Comparison of ENCODE assay signal across 27 cellular contexts in genomic region chr2:126752876-126753275, GRCh38.
"Had no signal": no experiment of that assay in that cellular context is flagged by ENCODE, and none has a peak within 500 bp of the region (broad histone marks: within the 10 kb centered on the region; RNA-seq: fewer than 3 reads in every experiment).

No MANE protein-coding gene starts in this region.

- H3K4me3 ChIP-seq: K562, SJSA1 had no signal

- H3K36me3 ChIP-seq: SJSA1 had no signal

- H3K27ac ChIP-seq: SJSA1 had no signal

- H3K4me3 Mint-ChIP-seq: activated CD4-positive, alpha-beta T cell treated with anti-CD3 and anti-CD28 coated beads, Interleukin-2, amount 10 ng/mL, durations not matched to agents 24 days and 14 days; activated T-cell treated with anti-CD3 and anti-CD28 coated beads, Interleukin-2, amount 50 U/mL, for 4 hours; brain; T-helper 2 cell treated with Interferon-gamma antibody and Interleukin-4, amounts not matched to agents 5 μg/mL and 100 μg/mL, for 36 hours; WTC11 had no signal

- H3K4me1 ChIP-seq: SJSA1 had no signal

- H3K27me3 ChIP-seq: SJSA1 had no signal

- H3K27ac Mint-ChIP-seq: activated CD4-positive, alpha-beta T cell treated with anti-CD3 and anti-CD28 coated beads, Interleukin-2, amount 10 ng/mL, durations not matched to agents 24 days and 14 days; activated naive CD4-positive, alpha-beta T cell treated with anti-CD3 and anti-CD28 coated beads, Interleukin-2, amount 50 U/mL, for 72 hours; brain; T-helper 2 cell treated with Interferon-gamma antibody and Interleukin-4, amounts not matched to agents 5 μg/mL and 100 μg/mL, for 36 hours; WTC11 had no signal

- DNase-seq: activated CD4-positive, alpha-beta T cell treated with anti-CD3 and anti-CD28 coated beads, Interleukin-2, amount 10 ng/mL, durations not matched to agents 24 days and 14 days; activated CD4-positive, alpha-beta T cell treated with anti-CD3 and anti-CD28 coated beads, Interleukin-2, amount 50 U/mL, for 48 hours; activated CD4-positive, CD25-positive, alpha-beta regulatory T cell treated with anti-CD3 and anti-CD28 coated beads, Interleukin-2, amount 50 U/mL, for 72 hours; activated effector memory CD4-positive, alpha-beta T cell treated with anti-CD3 and anti-CD28 coated beads, Interleukin-2, amount 50 U/mL, for 16 hours; activated naive CD4-positive, alpha-beta T cell treated with Interleukin-2 at 50 U/mL for 16 hours; activated T-cell treated with anti-CD3 and anti-CD28 coated beads, Interleukin-2, amount 50 U/mL, for 4 hours; amygdala; Karpas-422; MM.1S; NCI-H1105; NCI-H1436; NCI-H1694 treated with DMSO at 0.1 percent for 48 hours; NCI-H2029 treated with DMSO at 0.1 percent for 48 hours; NCI-H345; NCI-H510A; NCI-H69; NK-92 treated with Interleukin-12 subunit alpha and Interleukin-12 subunit beta, amount 100 ng/mL, for 24 hours; PC-3; SHP77; SW 1271 had no signal

- ATAC-seq: activated naive CD4-positive, alpha-beta T cell treated with anti-CD3 and anti-CD28 coated beads, Interleukin-2, amount 50 U/mL, for 72 hours; activated T-cell treated with anti-CD3 and anti-CD28 coated beads, Interleukin-2, amount 50 U/mL, for 4 hours; K562; PC-3; SK-N-SH treated with all-trans-retinoic acid at 6 μM for 48 hours had no signal

- H3K9me3 ChIP-seq: SJSA1 had no signal

- H3K36me3 Mint-ChIP-seq: brain, WTC11 had no signal

- H3K4me1 Mint-ChIP-seq: activated CD4-positive, alpha-beta T cell treated with anti-CD3 and anti-CD28 coated beads, Interleukin-2, amount 10 ng/mL, durations not matched to agents 24 days and 14 days; brain had no signal

- H3K9me3 Mint-ChIP-seq: activated T-cell treated with anti-CD3 and anti-CD28 coated beads, Interleukin-2, amount 50 U/mL, for 4 hours; T-helper 2 cell treated with Interferon-gamma antibody and Interleukin-4, amounts not matched to agents 5 μg/mL and 100 μg/mL, for 36 hours had no signal
